Comparison of ENCODE assay signal across 8 cellular contexts in the genomic region with DNA sequence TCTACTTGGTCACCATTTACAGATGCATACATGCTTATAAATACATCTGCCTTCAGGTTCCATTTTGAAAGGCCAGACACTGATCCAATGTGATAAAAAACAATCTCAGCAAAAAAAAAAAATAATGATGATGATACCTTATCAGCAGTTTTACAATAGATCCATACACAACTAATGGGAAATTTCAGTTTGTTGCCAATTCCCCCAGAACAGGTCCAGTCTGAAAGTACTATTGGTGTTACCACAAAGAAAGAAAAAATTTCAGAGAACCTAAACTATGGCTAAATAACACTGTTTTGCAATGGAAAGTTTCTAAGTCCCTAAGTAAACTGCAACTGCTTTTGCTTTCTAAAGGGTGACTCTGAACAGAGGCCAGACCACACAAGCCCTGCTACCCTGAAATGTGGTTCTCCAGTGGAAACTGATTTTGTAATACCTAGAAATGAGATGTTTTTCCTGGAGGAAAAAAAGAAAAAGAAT. TPM values are rescaled to one million over a fixed set of nuclear protein-coding genes. Genes with fewer than 3 reads are reported as not detected.
A peak's percentile ranks its signal among the peaks of the same experiment; 100 is the strongest.
DNase-seq lines count a peak whose midpoint lies in the region; ATAC-seq and TF ChIP-seq lines count a peak whose summit lies in the region.

No MANE protein-coding gene starts in this region.

- H3K4me1 Mint-ChIP-seq in activated CD8-positive, alpha-beta T cell treated with anti-CD3 and anti-CD28 coated beads, Interleukin-2, amount 10 ng/mL, durations not matched to agents 7 days and 5 days (ENCODE audit: low read depth) = peaks cover 89% of the 10 kb centered on the region
- peaks cover 25% of the 10 kb centered on the region for H3K4me1 Mint-ChIP-seq in mesothelial cell of epicardium

- peaks cover 67% of the 10 kb centered on the region for H3K36me3 Mint-ChIP-seq in activated CD8-positive, alpha-beta T cell treated with anti-CD3 and anti-CD28 coated beads, Interleukin-2, amount 10 ng/mL, durations not matched to agents 7 days and 5 days (ENCODE audit: low read depth)
- H3K36me3 Mint-ChIP-seq in mesothelial cell of epicardium = peaks cover 26% of the 10 kb centered on the region

- no peak for DNase-seq in activated CD4-positive, CD25-positive, alpha-beta regulatory T cell treated with anti-CD3 and anti-CD28 coated beads, Interleukin-2, amount 50 U/mL, for 72 hours
- DNase-seq in activated CD8-positive, alpha-beta T cell treated with anti-CD3 and anti-CD28 coated beads, Interleukin-2, amount 10 ng/mL, durations not matched to agents 7 days and 5 days = peak; percentile 78
- DNase-seq in mesothelial cell of epicardium (ENCODE audit: low spot score in 2 of 2, unreplicated experiment in 2 of 2) = no peak
- no peak for DNase-seq in NCI-H1105 (lab: John Stamatoyannopoulos, UW)
- no peak for DNase-seq in activated CD8-positive, alpha-beta memory T cell treated with anti-CD3 and anti-CD28 coated beads, Interleukin-2, amount 50 U/mL, for 4 hours
- DNase-seq in anterior cingulate cortex (lab: John Stamatoyannopoulos, UW) = no peak

- H3K9me3 Mint-ChIP-seq in activated CD8-positive, alpha-beta T cell treated with anti-CD3 and anti-CD28 coated beads, Interleukin-2, amount 10 ng/mL, durations not matched to agents 7 days and 5 days (ENCODE audit: insufficient read depth) = no peaks in the 10 kb centered on the region
- no peaks in the 10 kb centered on the region for H3K9me3 Mint-ChIP-seq in mesothelial cell of epicardium

- peak; percentile 30 to 34 for ATAC-seq in activated CD4-positive, CD25-positive, alpha-beta regulatory T cell treated with anti-CD3 and anti-CD28 coated beads, Interleukin-2, amount 50 U/mL, for 24 hours
- peak; percentile 44 for ATAC-seq in HG03025 (IDR thresholded peaks at IDR 0.05; ENCODE audit: low FRiP score, unreplicated experiment)
- peak; percentile 56 for ATAC-seq in activated CD8-positive, alpha-beta T cell treated with anti-CD3 and anti-CD28 coated beads, Interleukin-2, amount 10 ng/mL, durations not matched to agents 7 days and 5 days

- H3K4me3 Mint-ChIP-seq in activated CD8-positive, alpha-beta T cell treated with anti-CD3 and anti-CD28 coated beads, Interleukin-2, amount 10 ng/mL, durations not matched to agents 7 days and 5 days = peak overlapping the region; percentile 72
- H3K4me3 Mint-ChIP-seq in mesothelial cell of epicardium = no peak overlapping the region

- POLR2A ChIA-PET in activated CD8-positive, alpha-beta T cell treated with anti-CD3 and anti-CD28 coated beads, Interleukin-2, amount 10 ng/mL, durations not matched to agents 7 days and 5 days (lab: Charles Lee) = interaction anchor here (1.7 to 8.8 kb wide), 6 partner anchors 12 to 289 kb away, joined by 5 to 98 read pairs (median 12); a partner anchor contains a TSS

- CTCF ChIA-PET in activated CD8-positive, alpha-beta T cell treated with anti-CD3 and anti-CD28 coated beads, Interleukin-2, amount 10 ng/mL, durations not matched to agents 7 days and 5 days (lab: Charles Lee) = interaction anchor here (1.0 to 11.3 kb wide), 12 partner anchors 8 to 170 kb away, joined by 3 to 130 read pairs (median 16); no protein-coding TSS in a partner anchor

- H3K27me3 Mint-ChIP-seq in activated CD8-positive, alpha-beta T cell treated with anti-CD3 and anti-CD28 coated beads, Interleukin-2, amount 10 ng/mL, durations not matched to agents 7 days and 5 days (ENCODE audit: low read depth) = no peaks in the 10 kb centered on the region
- no peaks in the 10 kb centered on the region for H3K27me3 Mint-ChIP-seq in mesothelial cell of epicardium (ENCODE audit: low read depth)

- TF ChIP-seq CTCF in mesothelial cell of epicardium (IDR thresholded peaks at IDR 0.05; ENCODE audit: unreplicated experiment) = no peak

- peak overlapping the region; percentile 95 for H3K27ac Mint-ChIP-seq in activated CD8-positive, alpha-beta T cell treated with anti-CD3 and anti-CD28 coated beads, Interleukin-2, amount 10 ng/mL, durations not matched to agents 7 days and 5 days
- peak overlapping the region; percentile 25 for H3K27ac Mint-ChIP-seq in mesothelial cell of epicardium

RNA-seq across cellular contexts. Expression of a gene that starts 54.1 kb away (rescaled TPM):
- 10 to 100 TPM; 77.5 TPM for total RNA-seq in activated CD8-positive, alpha-beta T cell treated with anti-CD3 and anti-CD28 coated beads, Interleukin-2, amount 10 ng/mL, durations not matched to agents 7 days and 5 days
- 39.3 to 44.9 TPM (median 42.2 TPM) in 3 replicates for total RNA-seq in mesothelial cell of epicardium
